Comparison of ENCODE assay signal across 18 cellular contexts in the genomic region with DNA sequence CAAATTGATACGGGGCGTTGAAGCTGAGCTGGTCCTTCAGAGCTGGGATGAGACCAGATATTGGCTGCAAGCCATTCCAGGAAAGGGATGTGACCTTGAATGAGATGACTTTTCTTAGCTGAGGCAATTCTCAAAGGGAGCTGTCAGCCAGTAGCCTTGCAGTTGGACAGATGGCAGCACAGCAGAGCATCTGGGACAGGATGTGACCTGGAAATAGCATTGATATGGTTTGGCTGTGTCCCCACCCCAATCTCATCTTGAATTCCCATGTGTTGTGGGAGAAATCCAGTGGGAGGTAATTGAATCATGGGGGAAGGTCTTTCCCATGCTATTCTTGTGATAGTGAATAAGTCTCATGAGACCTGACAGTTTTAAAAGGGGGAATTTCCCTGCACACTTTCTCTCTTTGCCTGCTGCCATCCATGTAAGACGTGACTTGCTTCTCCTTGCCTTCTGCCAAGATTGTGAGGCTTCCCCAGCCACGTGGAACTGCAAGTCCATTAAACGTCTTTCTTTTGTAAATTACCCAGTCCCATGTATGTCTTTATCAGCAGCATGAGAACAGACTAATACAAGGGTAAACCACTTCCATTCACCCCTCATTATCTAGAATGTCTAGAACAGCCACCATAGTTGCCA. TPM values are rescaled to one million over a fixed set of nuclear protein-coding genes. Genes with fewer than 3 reads are reported as not detected.
"Had no signal": no experiment of that assay in that cellular context is flagged by ENCODE, and none has a peak within 500 bp of the region (broad histone marks: within the 10 kb centered on the region; RNA-seq: fewer than 3 reads in every experiment).

No MANE protein-coding gene starts in this region.

- H3K9me3 Mint-ChIP-seq: activated T-helper 2 cell treated with anti-CD3 and anti-CD28 coated beads, Interferon-gamma antibody, Interleukin-2, Interleukin-4, amounts not matched to agents 10 μg/mL and 5 μg/mL and 100 μg/mL, durations not matched to agents 14 hours and 24 hours and 36 hours; memory B cell had no signal

- H3K27me3 Mint-ChIP-seq: activated B cell treated with CpG ODN at 0.5 μM for 24 hours; activated T-cell treated with anti-CD3 and anti-CD28 coated beads, Interleukin-2, amount 50 U/mL, for 24 hours; memory B cell had no signal

- ATAC-seq: activated CD8-positive, alpha-beta T cell treated with anti-CD3 and anti-CD28 coated beads, Interleukin-2, amount 10 ng/mL, durations not matched to agents 7 days and 5 days; naive thymus-derived CD4-positive, alpha-beta T cell; psoas muscle; right lobe of liver had no signal

- H3K4me1 Mint-ChIP-seq: activated B cell treated with CpG ODN at 0.5 μM for 24 hours; memory B cell; naive thymus-derived CD4-positive, alpha-beta T cell had no signal

- DNase-seq: activated B cell treated with CpG ODN at 0.5 μM for 24 hours; activated CD4-positive, alpha-beta T cell treated with anti-CD3 and anti-CD28 coated beads for 4 hours; activated CD8-positive, alpha-beta T cell treated with anti-CD3 and anti-CD28 coated beads, Interleukin-2, amount 10 ng/mL, durations not matched to agents 7 days and 5 days; activated naive CD4-positive, alpha-beta T cell treated with anti-CD3 and anti-CD28 coated beads, Interleukin-2, amount 50 U/mL, for 16 hours; activated T-cell treated with anti-CD3 and anti-CD28 coated beads, Interleukin-2, amount 50 U/mL, for 24 hours; cerebellar nuclear complex; cortex of kidney; erythroblast; head of caudate nucleus; naive thymus-derived CD4-positive, alpha-beta T cell; ovary; psoas muscle; right lobe of liver; stimulated activated naive CD4-positive, alpha-beta T cell treated with Interleukin-2 at 50 U/mL for 16 hours; uterus had no signal

- H3K27ac Mint-ChIP-seq: activated B cell treated with CpG ODN at 0.5 μM for 24 hours; activated CD8-positive, alpha-beta T cell treated with anti-CD3 and anti-CD28 coated beads, Interleukin-2, amount 10 ng/mL, durations not matched to agents 7 days and 5 days; activated T-cell treated with anti-CD3 and anti-CD28 coated beads, Interleukin-2, amount 50 U/mL, for 24 hours; activated T-helper 2 cell treated with anti-CD3 and anti-CD28 coated beads, Interferon-gamma antibody, Interleukin-2, Interleukin-4, amounts not matched to agents 10 μg/mL and 5 μg/mL and 100 μg/mL, durations not matched to agents 14 hours and 24 hours and 36 hours; memory B cell; naive thymus-derived CD4-positive, alpha-beta T cell had no signal

- H3K4me3 Mint-ChIP-seq: activated B cell treated with CpG ODN at 0.5 μM for 24 hours; activated CD8-positive, alpha-beta T cell treated with anti-CD3 and anti-CD28 coated beads, Interleukin-2, amount 10 ng/mL, durations not matched to agents 7 days and 5 days; activated T-cell treated with anti-CD3 and anti-CD28 coated beads, Interleukin-2, amount 50 U/mL, for 24 hours; memory B cell; naive thymus-derived CD4-positive, alpha-beta T cell had no signal

RNA-seq across cellular contexts. Expression of gene THBS4, which starts 24.3 kb away (rescaled TPM):
- total RNA-seq: ascending aorta had no signal
